8 cellular contexts compared by ENCODE assay signal in the genomic region with DNA sequence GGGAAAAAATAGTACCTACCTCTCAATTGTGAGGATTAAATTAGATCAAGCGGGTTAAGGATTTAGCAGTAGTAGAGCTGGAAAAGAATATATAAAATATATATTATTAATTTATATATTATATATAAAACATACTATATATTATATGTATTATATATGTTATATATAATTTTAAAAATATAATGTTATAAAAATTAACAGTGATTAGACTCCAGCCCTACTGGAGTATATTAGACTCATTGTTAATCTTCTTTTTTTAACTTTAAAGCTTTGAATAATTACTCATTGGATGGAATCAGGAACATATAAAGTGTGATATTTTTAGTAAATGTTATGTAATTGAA. TPM values are rescaled to one million over a fixed set of nuclear protein-coding genes. Genes with fewer than 3 reads are reported as not detected.
DNase-seq lines count a peak whose midpoint lies in the region; ATAC-seq, FAIRE-seq and TF ChIP-seq lines count a peak whose summit lies in the region.

No MANE protein-coding gene starts in this region.

- no peaks in the 10 kb centered on the region for H3K9me3 Mint-ChIP-seq in Caco-2 (ENCODE audit: unreplicated experiment)

- peak overlapping the region; percentile 99 for H3K27ac Mint-ChIP-seq in Caco-2 (ENCODE audit: unreplicated experiment)

- DNase-seq in Caco-2 (no peak), OCI-LY7 (ENCODE audit: low spot score) (no peak), D721Med (ENCODE audit: insufficient read length, low spot score) (no peak), NCI-H2171 (lab: John Stamatoyannopoulos, UW) (no peak)

- intact Hi-C loops in Caco-2 (cut with micrococcal nuclease; ENCODE audit: unreplicated experiment) = loop anchor here (2.0 kb wide), 1 partner anchor 41 kb away; no protein-coding TSS in a partner anchor
- intact Hi-C loops in OCI-LY7 (cut with micrococcal nuclease; ENCODE audit: unreplicated experiment) = loop anchor here (5.0 kb wide), 2 partner anchors 50 to 135 kb away; a partner anchor contains a TSS

- no peaks in the 10 kb centered on the region for H4K20me1 ChIP-seq in OCI-LY7 (ENCODE audit: insufficient read depth, low read length)

- peaks cover 30% of the 10 kb centered on the region for H3K36me3 Mint-ChIP-seq in Caco-2 (ENCODE audit: insufficient read depth, unreplicated experiment)

- H3K79me2 ChIP-seq in OCI-LY7 (ENCODE audit: insufficient read depth, low read depth, low read length) = peaks cover 15% of the 10 kb centered on the region

- no peaks in the 10 kb centered on the region for H3K9me2 ChIP-seq in OCI-LY7 (ENCODE audit: insufficient read depth, low read length)

- peak overlapping the region; percentile 83 for H3K27ac ChIP-seq in OCI-LY7 (ENCODE audit: low read depth, low read length, poor library complexity, severe bottlenecking)
- H3K27ac ChIP-seq in neutrophil = peak overlapping the region; percentile 98

- TF ChIP-seq CTCF in Caco-2 (IDR thresholded peaks at IDR 0.05; ENCODE audit: insufficient read depth in 1 of 2, low read depth in 1 of 2, low read length in 1 of 2, severe bottlenecking in 1 of 2, unreplicated experiment in 1 of 2) (no peak), OCI-LY7 (conservative IDR thresholded peaks at IDR 0.05; ENCODE audit: low read length) (no peak), neutrophil (IDR thresholded peaks at IDR 0.05) (no peak), D721Med (IDR thresholded peaks at IDR 0.05; ENCODE audit: insufficient read depth, missing control alignments) (no peak)

- H3K36me3 ChIP-seq in Caco-2 (ENCODE audit: control insufficient read depth, insufficient read depth, low read length) = peaks cover 5% of the 10 kb centered on the region
- H3K36me3 ChIP-seq in OCI-LY7 (ENCODE audit: insufficient read depth, low read length) = peaks cover 30% of the 10 kb centered on the region
- no peaks in the 10 kb centered on the region for H3K36me3 ChIP-seq in endocrine pancreas (ENCODE audit: control insufficient read depth, insufficient read depth, low read length)
- H3K36me3 ChIP-seq in neutrophil = peaks cover 32% of the 10 kb centered on the region

- CTCF ChIA-PET in Caco-2 (lab: Charles Lee) (interaction anchor here (0.6 to 1.5 kb wide), 4 partner anchors 8 to 457 kb away, joined by 3 to 5 read pairs (median 3); no protein-coding TSS in a partner anchor), OCI-LY7 (lab: Charles Lee; ENCODE audit: unreplicated experiment) (no interaction called here)

- POLR2A ChIA-PET in Caco-2 (lab: Charles Lee) = interaction anchor here (0.5 to 2.6 kb wide), 4 partner anchors 19 to 207 kb away, joined by 3 to 23 read pairs (median 12); no protein-coding TSS in a partner anchor
- POLR2A ChIA-PET in OCI-LY7 (lab: Charles Lee) = interaction anchor here (1.1 to 1.2 kb wide), 3 partner anchors 21 to 49 kb away, joined by 3 to 6 read pairs (median 5); no protein-coding TSS in a partner anchor

- H2AFZ ChIP-seq in OCI-LY7 (ENCODE audit: low read length) = peak overlapping the region; percentile 71; the same call in 1 of the 2 replicates

- H3K27me3 Mint-ChIP-seq in Caco-2 (ENCODE audit: insufficient read depth, unreplicated experiment) = no peaks in the 10 kb centered on the region

- no peak for FAIRE-seq in D721Med (lab: Jason Lieb, UNC)

- H3K4me3 ChIP-seq in Caco-2 (ENCODE audit: low read depth, low read length) (no peak overlapping the region; the same call in 1 of the 2 replicates), OCI-LY7 (ENCODE audit: low read depth, low read length, poor library complexity, severe bottlenecking) (peak overlapping the region; percentile 76), endocrine pancreas (ENCODE audit: control insufficient read depth, insufficient read depth, low read length) (peak overlapping the region; percentile 38), neutrophil (ENCODE audit: low read depth in 1 of 2, low read length in 1 of 2) (peak overlapping the region; percentile 83 to 88)

- peak overlapping the region; percentile 89 for H3K4me2 ChIP-seq in OCI-LY7 (ENCODE audit: low read length)

- H3K9me3 ChIP-seq in Caco-2 (no peaks in the 10 kb centered on the region), OCI-LY7 (ENCODE audit: low read length) (no peaks in the 10 kb centered on the region), endocrine pancreas (ENCODE audit: control insufficient read depth, low read length) (no peaks in the 10 kb centered on the region), neutrophil (no peaks in the 10 kb centered on the region)

- H3K4me1 Mint-ChIP-seq in Caco-2 (ENCODE audit: low read depth, unreplicated experiment) = peaks cover 8% of the 10 kb centered on the region

- H3K4me3 Mint-ChIP-seq in Caco-2 (ENCODE audit: unreplicated experiment) = peak overlapping the region; percentile 96

- no peak overlapping the region for H3K9ac ChIP-seq in endocrine pancreas (ENCODE audit: control insufficient read depth, insufficient read depth, low read length)

- BruUV-seq in Caco-2 (replicated peaks; lab: Mats Ljungman, UMichigan) = no TSS peak
- BruUV-seq in OCI-LY7 (replicated peaks; lab: Mats Ljungman, UMichigan) = no TSS peak

- ATAC-seq in HG03108 (IDR thresholded peaks at IDR 0.05; ENCODE audit: unreplicated experiment) (no peak), GM21786 (IDR thresholded peaks at IDR 0.05; ENCODE audit: unreplicated experiment) (no peak)

- H3K27me3 ChIP-seq in Caco-2 (replicated peaks; ENCODE audit: control insufficient read depth, insufficient read depth, low read length) = no peaks in the 10 kb centered on the region
- H3K27me3 ChIP-seq in endocrine pancreas (ENCODE audit: control insufficient read depth, insufficient read depth, low read length) = no peaks in the 10 kb centered on the region
- no peaks in the 10 kb centered on the region for H3K27me3 ChIP-seq in neutrophil

- H3K4me1 ChIP-seq in Caco-2 (peaks cover 4% of the 10 kb centered on the region), OCI-LY7 (ENCODE audit: insufficient read depth, low read length, poor library complexity, severe bottlenecking) (peaks cover 9% of the 10 kb centered on the region), endocrine pancreas (ENCODE audit: control insufficient read depth, insufficient read depth, low read length) (no peaks in the 10 kb centered on the region), neutrophil (ENCODE audit: control insufficient read depth in 1 of 2, insufficient read depth in 1 of 2, low read depth in 1 of 2, low read length in 1 of 2) (peaks cover 27 to 36% of the 10 kb centered on the region in 2 experiments)

RNA-seq across cellular contexts. Expression of a gene that starts 0.4 kb away (rescaled TPM):
- total RNA-seq in Caco-2 (2022) (46.4 and 54.5 TPM in 2 replicates), OCI-LY7 (2022) (60.4 and 66.6 TPM in 2 replicates)
- total RNA-seq in OCI-LY7 (2014; rRNA removed; shearing (Covaris generic)) = 88.7 and 93.1 TPM in 2 replicates

RNA-seq across cellular contexts. Expression of a gene that starts 0.6 kb away (rescaled TPM):
- total RNA-seq in Caco-2 (2022) (22.1 and 23.5 TPM in 2 replicates), OCI-LY7 (2022) (25.1 and 28.7 TPM in 2 replicates)
- total RNA-seq in OCI-LY7 (2014; rRNA removed; shearing (Covaris generic)) = 34.7 and 40.4 TPM in 2 replicates

RNA-seq across cellular contexts. Expression of a gene that starts 9.9 kb away (rescaled TPM):
- total RNA-seq in Caco-2 (2022) (not detected in 2 replicates), OCI-LY7 (2022) (not detected in 2 replicates)
- not detected in 2 replicates for total RNA-seq in OCI-LY7 (2014; rRNA removed; shearing (Covaris generic))

RNA-seq across cellular contexts. Expression of a gene that starts 24.1 kb away (rescaled TPM):
- total RNA-seq in Caco-2 (2022) (0.29 and 0.72 TPM in 2 replicates), OCI-LY7 (2022) (not detected in 2 replicates)
- not detected in 2 replicates for total RNA-seq in OCI-LY7 (2014; rRNA removed; shearing (Covaris generic))

RNA-seq across cellular contexts. Expression of a gene that starts 53.9 kb away (rescaled TPM):
- total RNA-seq in Caco-2 (2022) (79.3 and 83.6 TPM in 2 replicates), OCI-LY7 (2022) (1.8 and 2.3 TPM in 2 replicates)
- 0.69 and 1.8 TPM in 2 replicates for total RNA-seq in OCI-LY7 (2014; rRNA removed; shearing (Covaris generic))
